In genomic region chr11:119852741-119853140, GRCh38 we compare ENCODE assay signal across 12 cellular contexts.
"Had no signal": no experiment of that assay in that cellular context is flagged by ENCODE, and none has a peak within 500 bp of the region (broad histone marks: within the 10 kb centered on the region; RNA-seq: fewer than 3 reads in every experiment).

No MANE protein-coding gene starts in this region.

- H3K27me3 ChIP-seq: testis, tibial nerve had no signal

- H3K4me3 ChIP-seq: testis, tibial nerve had no signal

- H3K9me3 Mint-ChIP-seq: naive thymus-derived CD4-positive, alpha-beta T cell; stimulated activated naive B cell treated with anti-CD40 and anti-IgM and Interleukin-4, amounts not matched to agents 10 μg/mL and 1 μg/mL and 100 μg/mL, for 72 hours; stimulated activated naive CD8-positive, alpha-beta T cell treated with anti-CD3 and anti-CD28 coated beads, Interleukin-15, amount 100 ng/mL, for 72 hours had no signal

- H3K27ac ChIP-seq: testis, tibial nerve had no signal

- H3K4me3 Mint-ChIP-seq: naive thymus-derived CD4-positive, alpha-beta T cell; stimulated activated naive B cell treated with anti-CD40 and anti-IgM and Interleukin-4, amounts not matched to agents 10 μg/mL and 1 μg/mL and 100 μg/mL, for 72 hours; stimulated activated naive CD8-positive, alpha-beta T cell treated with anti-CD3 and anti-CD28 coated beads, Interleukin-15, amount 100 ng/mL, for 72 hours had no signal

- H3K9me3 ChIP-seq: testis, tibial nerve had no signal

- H3K27ac Mint-ChIP-seq: naive thymus-derived CD4-positive, alpha-beta T cell; stimulated activated naive B cell treated with anti-CD40 and anti-IgM and Interleukin-4, amounts not matched to agents 10 μg/mL and 1 μg/mL and 100 μg/mL, for 72 hours; stimulated activated naive CD8-positive, alpha-beta T cell treated with anti-CD3 and anti-CD28 coated beads, Interleukin-15, amount 100 ng/mL, for 72 hours had no signal

- H3K4me1 ChIP-seq: tibial nerve had no signal

- H3K36me3 ChIP-seq: tibial nerve had no signal

- H3K36me3 Mint-ChIP-seq: naive thymus-derived CD4-positive, alpha-beta T cell; stimulated activated naive B cell treated with anti-CD40 and anti-IgM and Interleukin-4, amounts not matched to agents 10 μg/mL and 1 μg/mL and 100 μg/mL, for 72 hours had no signal

- ATAC-seq: esophagus mucosa; naive thymus-derived CD4-positive, alpha-beta T cell; sciatic nerve; stimulated activated naive B cell treated with anti-CD40 and anti-IgM and Interleukin-4, amounts not matched to agents 10 μg/mL and 1 μg/mL and 100 μg/mL, for 72 hours; stimulated activated naive CD8-positive, alpha-beta T cell treated with anti-CD3 and anti-CD28 coated beads, Interleukin-15, amount 100 ng/mL, for 72 hours had no signal

- H3K4me1 Mint-ChIP-seq: naive thymus-derived CD4-positive, alpha-beta T cell; stimulated activated naive B cell treated with anti-CD40 and anti-IgM and Interleukin-4, amounts not matched to agents 10 μg/mL and 1 μg/mL and 100 μg/mL, for 72 hours; stimulated activated naive CD8-positive, alpha-beta T cell treated with anti-CD3 and anti-CD28 coated beads, Interleukin-15, amount 100 ng/mL, for 72 hours had no signal

- DNase-seq: cortex of kidney; effector memory CD4-positive, alpha-beta T cell; mammary epithelial cell; naive thymus-derived CD4-positive, alpha-beta T cell; stimulated activated CD4-positive, alpha-beta T cell treated with anti-CD3 and anti-CD28 coated beads, Interleukin-2, amount 100 ng/mL, for 24 hours; stimulated activated CD4-positive, alpha-beta T cell treated with anti-CD3 and anti-CD28 coated beads, Interleukin-4, amount 100 ng/mL, for 4 hours; stimulated activated naive B cell treated with anti-CD40 and anti-IgM and Interleukin-4, amounts not matched to agents 10 μg/mL and 1 μg/mL and 100 μg/mL, for 72 hours; stimulated activated naive CD8-positive, alpha-beta T cell treated with anti-CD3 and anti-CD28 coated beads, Interleukin-15, amount 100 ng/mL, for 72 hours; testis had no signal
